ENCODE assay signal across 1 cellular context in genomic region chr5:139560752-139561654, GRCh38.
TF ChIP-seq lines count a peak whose summit lies in the region.

Gene UBE2D2 (plus strand): TSS chr5:139561339. CDS start chr5:139561792, 453 bp downstream.

TF ChIP-seq in K562, 482 proteins besides CTCF, POLR2A, EP300 and RAD21 (continued from another document and continues in another):
- TF ChIP-seq AFF1 (IDR thresholded peaks at IDR 0.05; ENCODE audit: low read depth in 1 of 2, partially characterized antibody in 2 of 2) (peak in 1 of 2 experiments; percentile 51), MYC (IDR thresholded peaks at IDR 0.05; ENCODE audit: low read depth, low read length) (peak; percentile 91; the same call in 1 of the 2 replicates), MYC (CRISPR knock-in tag; IDR thresholded peaks at IDR 0.05; ENCODE audit: borderline replicate concordance, low read depth) (peak; percentile 90; the same call in 1 of the 2 replicates), ZNF197 (CRISPR knock-in tag; IDR thresholded peaks at IDR 0.05; ENCODE audit: low read depth) (0 out of 2 replicates have a peak, but pooled peaks have one; percentile 46), ETS1 (conservative IDR thresholded peaks at IDR 0.05; ENCODE audit: control insufficient read depth, low read depth, low read length) (0 out of 2 replicates have a peak, but pooled peaks have one; percentile 26), TCFL5 (CRISPR knock-in tag; conservative IDR thresholded peaks at IDR 0.05) (no peak), ZNF551 (CRISPR knock-in tag; IDR thresholded peaks at IDR 0.05) (no peak), NONO (IDR thresholded peaks at IDR 0.05; ENCODE audit: low read depth in 2 of 2, low read length in 1 of 2) (peak; percentile 59 to 63; a peak in 2 of 4 replicates), ZNF253 (CRISPR knock-in tag; conservative IDR thresholded peaks at IDR 0.05) (no peak), IRF1 (CRISPR knock-in tag; IDR thresholded peaks at IDR 0.05; ENCODE audit: borderline replicate concordance) (0 out of 2 replicates have a peak, but pooled peaks have one; percentile 53), HNRNPK (IDR thresholded peaks at IDR 0.05; ENCODE audit: low read depth, low read length, poor library complexity, severe bottlenecking) (peak; percentile 35), USF1 (CRISPR knock-in tag; IDR thresholded peaks at IDR 0.05) (no peak), SMARCC2 (IDR thresholded peaks at IDR 0.05; ENCODE audit: low read depth) (no peak), ZBTB12 (CRISPR knock-in tag; IDR thresholded peaks at IDR 0.05) (peak; percentile 38; the same call in 1 of the 2 replicates), ZNF717 (CRISPR knock-in tag; IDR thresholded peaks at IDR 0.05) (no peak), CSDE1 (IDR thresholded peaks at IDR 0.05) (no peak), ILF3 (IDR thresholded peaks at IDR 0.05; ENCODE audit: borderline replicate concordance) (no peak), TCF7 (IDR thresholded peaks at IDR 0.05; ENCODE audit: borderline replicate concordance) (no peak), NR4A1 (CRISPR knock-in tag; IDR thresholded peaks at IDR 0.05) (peak; percentile 67), NR4A1 (tag; IDR thresholded peaks at IDR 0.05) (peak; percentile 87), PHF21A (IDR thresholded peaks at IDR 0.05; ENCODE audit: borderline replicate concordance, low read depth) (no peak), NKRF (IDR thresholded peaks at IDR 0.05; ENCODE audit: borderline replicate concordance) (peak; percentile 17; the same call in 1 of the 2 replicates), ID3 (CRISPR knock-in tag; IDR thresholded peaks at IDR 0.05) (no peak), ID3 (tag; IDR thresholded peaks at IDR 0.05) (peak; percentile 75), SMAD4 (CRISPR knock-in tag; conservative IDR thresholded peaks at IDR 0.05) (peak; percentile 81), ZNF445 (CRISPR knock-in tag; IDR thresholded peaks at IDR 0.05; ENCODE audit: low read depth) (no peak), ZNF76 (CRISPR knock-in tag; IDR thresholded peaks at IDR 0.05; ENCODE audit: borderline replicate concordance) (peak; percentile 41; the same call in 1 of the 2 replicates), RBM17 (IDR thresholded peaks at IDR 0.05; ENCODE audit: borderline replicate concordance, low read depth, low read length) (no peak), GTF2B (IDR thresholded peaks at IDR 0.05; ENCODE audit: extremely low read depth, insufficient read length) (no peak), ZKSCAN3 (CRISPR knock-in tag; IDR thresholded peaks at IDR 0.05) (no peak), HMG20A (CRISPR knock-in tag; conservative IDR thresholded peaks at IDR 0.05) (no peak), RFX5 (IDR thresholded peaks at IDR 0.05; ENCODE audit: low read depth, low read length) (no peak), RBM14 (IDR thresholded peaks at IDR 0.05; ENCODE audit: borderline replicate concordance, insufficient read depth, low read depth, low read length) (no peak), ZNF165 (CRISPR knock-in tag; IDR thresholded peaks at IDR 0.05; ENCODE audit: borderline replicate concordance) (no peak), ZBED1 (IDR thresholded peaks at IDR 0.05) (peak; percentile 75; the same call in 1 of the 2 replicates), ZNF121 (CRISPR knock-in tag; conservative IDR thresholded peaks at IDR 0.05) (0 out of 2 replicates have a peak, but pooled peaks have one; percentile 17), TAF15 (IDR thresholded peaks at IDR 0.05; ENCODE audit: low read depth, low read length) (no peak), EGR1 (conservative IDR thresholded peaks at IDR 0.05) (peak; percentile 31), RNF2 (IDR thresholded peaks at IDR 0.05) (peak; percentile 14; the same call in 1 of the 2 replicates), NCOA2 (IDR thresholded peaks at IDR 0.05; ENCODE audit: partially characterized antibody in 2 of 2) (no peak), ARID3B (CRISPR knock-in tag; IDR thresholded peaks at IDR 0.05; ENCODE audit: borderline replicate concordance) (no peak), GABPB2 (CRISPR knock-in tag; conservative IDR thresholded peaks at IDR 0.05) (no peak), ZNF184 (CRISPR knock-in tag; IDR thresholded peaks at IDR 0.05) (no peak), YY1 (IDR thresholded peaks at IDR 0.05; ENCODE audit: borderline replicate concordance in 1 of 3, control insufficient read depth in 1 of 3, extremely low read depth in 1 of 3, insufficient read depth in 3 of 3, insufficient read length in 1 of 3, insufficient replicate concordance in 2 of 3, low read depth in 1 of 3, low read length in 2 of 3) (peak in 1 of 3 experiments; percentile 65), SREBF1 (IDR thresholded peaks at IDR 0.05; ENCODE audit: borderline replicate concordance, low read depth, low read length) (no peak), SNAPC5 (CRISPR knock-in tag; IDR thresholded peaks at IDR 0.05) (no peak), ATF4 (CRISPR knock-in tag; IDR thresholded peaks at IDR 0.05) (peak; percentile 51; the same call in 1 of the 2 replicates), HDAC3 (IDR thresholded peaks at IDR 0.05; ENCODE audit: borderline replicate concordance, partially characterized antibody) (peak; percentile 45), RNF219 (CRISPR knock-in tag; IDR thresholded peaks at IDR 0.05) (no peak), ZC3H11A (IDR thresholded peaks at IDR 0.05; ENCODE audit: low read depth, low read length) (no peak)
